ENCODE assay signal across 9 cellular contexts in genomic region chr10:71696635-71697326, GRCh38. TPM values are rescaled to one million over a fixed set of nuclear protein-coding genes. Genes with fewer than 3 reads are reported as not detected.
DNase-seq lines count a peak whose midpoint lies in the region; ATAC-seq and TF ChIP-seq lines count a peak whose summit lies in the region.
"Had no signal": no experiment of that assay in that cellular context is flagged by ENCODE, and none has a peak within 500 bp of the region (broad histone marks: within the 10 kb centered on the region; RNA-seq: fewer than 3 reads in every experiment).

No MANE protein-coding gene starts in this region.

- peaks cover 0 to 9% of the 10 kb centered on the region in 2 donors for H3K4me1 ChIP-seq in adrenal gland (replicated peaks in 1 of 2)
- no peaks in the 10 kb centered on the region for H3K4me1 ChIP-seq in iPS DF 6.9 (ENCODE audit: control insufficient read depth, insufficient read depth, low read length)

- WGBS in adrenal gland, 4 donors, result 47 to 57% (median 51%) methylated on average over 8 to 10 of the region's 10 CpGs
- no CpG with 5 or more reads among the region's 10 CpGs for WGBS in iPS DF 6.9 (ENCODE audit: insufficient coverage, insufficient read length)

- no peaks in the 10 kb centered on the region for H3K9me3 ChIP-seq in adrenal gland (replicated peaks in 1 of 3)
- H3K9me3 ChIP-seq in iPS DF 6.9 (ENCODE audit: control insufficient read depth, insufficient read depth, low read length), result no peaks in the 10 kb centered on the region

- no peak overlapping the region for H3K27ac Mint-ChIP-seq in T-cell

- TF ChIP-seq POLR2A in adrenal gland (IDR thresholded peaks at IDR 0.05), result no peak

- POLR2A ChIA-PET in T-cell (lab: Charles Lee), result no interaction called here

- H3K36me3 ChIP-seq in adrenal gland (replicated peaks in 1 of 2), result no peaks in the 10 kb centered on the region
- no peaks in the 10 kb centered on the region for H3K36me3 ChIP-seq in iPS DF 6.9 (ENCODE audit: control insufficient read depth, insufficient read depth, low read length)

- no peak overlapping the region for H3K4me3 Mint-ChIP-seq in T-cell

- no peak overlapping the region for H3K4me3 ChIP-seq in adrenal gland
- no peak overlapping the region for H3K4me3 ChIP-seq in iPS DF 6.9 (ENCODE audit: low read length)

- CTCF ChIA-PET in T-cell (lab: Charles Lee), result interaction anchor here (0.5 to 2.0 kb wide), 7 partner anchors 9 to 219 kb away, joined by 3 to 8 read pairs (median 3); no protein-coding TSS in a partner anchor

- H3K27ac ChIP-seq in adrenal gland (no peak overlapping the region), iPS DF 6.9 (ENCODE audit: low read length) (no peak overlapping the region)

- no peaks in the 10 kb centered on the region for H3K27me3 Mint-ChIP-seq in T-cell

- no peaks in the 10 kb centered on the region for H3K9me3 Mint-ChIP-seq in T-cell

- peaks cover 42 to 52% (median 43%) of the 10 kb centered on the region in 3 donors for H3K4me1 Mint-ChIP-seq in T-cell

- DNase-seq in CD1c-positive myeloid dendritic cell (ENCODE audit: extremely low spot score) (peak; percentile 42), HK-2 (ENCODE audit: unreplicated experiment) (peak; percentile 60), T-cell (peak in 33 of 34 experiments; percentile 23 to 74 (median 59)), adrenal gland (peak; percentile 48 to 77 (median 65)), iPS DF 6.9 (ENCODE audit: low read depth, low spot score) (peak; percentile 55)
- DNase-seq in stimulated activated CD4-positive, alpha-beta T cell treated with anti-CD3 and anti-CD28 coated beads, Interleukin-1b, Interleukin-23, amount 100 ng/mL, for 48 hours, result peak; percentile 67

- TF ChIP-seq CTCF in adrenal gland (IDR thresholded peaks at IDR 0.05), result peak; percentile 71 to 85 (median 78)

- intact Hi-C loops in adrenal gland (cut with DNase I), result loop anchor here in 1 of 2 donors (5.0 kb wide), 1 partner anchor 379 kb away; the partner anchor contains the start of gene SLC29A3

- H3K36me3 Mint-ChIP-seq in T-cell, result no peaks in the 10 kb centered on the region

- no peaks in the 10 kb centered on the region for H3K27me3 ChIP-seq in adrenal gland
- H3K27me3 ChIP-seq in iPS DF 6.9 (ENCODE audit: control insufficient read depth, insufficient read depth, low read length), result no peaks in the 10 kb centered on the region

- ATAC-seq in T-cell (replicated peaks in 1 of 4) (peak; percentile 59 to 80 (median 68)), GM21526 (IDR thresholded peaks at IDR 0.05; ENCODE audit: low FRiP score, unreplicated experiment) (no peak), HG02571 (IDR thresholded peaks at IDR 0.05; ENCODE audit: unreplicated experiment) (no peak)

RNA-seq across cellular contexts. Expression of gene C10orf105, which starts 22.8 kb away (rescaled TPM):
- under 1 TPM; 0.15 to 0.45 (median 0.16) TPM for total RNA-seq in T-cell
- under 1 TPM in 6 of 8 donors, not detected in 2; 0.07 to 0.48 (median 0.11) TPM for total RNA-seq in adrenal gland
- under 1 TPM; 0.07 to 0.08 (median 0.07) TPM for polyA plus RNA-seq in adrenal gland
- total RNA-seq: skeletal muscle tissue had no signal

Comparison
In these comparisons a context has a peak if more than half of its experiments do, and no peak if none do; other contexts are left out.
1. ATAC-seq: peak in T-cell (4 of 4); none in GM21526 (single experiment) and HG02571 (single experiment).
2. Peak in every context shown above with its lines, with median percentiles within 50 percentile points of each other: DNase-seq.